ENCODE assay signal across 23 cellular contexts in the genomic region with DNA sequence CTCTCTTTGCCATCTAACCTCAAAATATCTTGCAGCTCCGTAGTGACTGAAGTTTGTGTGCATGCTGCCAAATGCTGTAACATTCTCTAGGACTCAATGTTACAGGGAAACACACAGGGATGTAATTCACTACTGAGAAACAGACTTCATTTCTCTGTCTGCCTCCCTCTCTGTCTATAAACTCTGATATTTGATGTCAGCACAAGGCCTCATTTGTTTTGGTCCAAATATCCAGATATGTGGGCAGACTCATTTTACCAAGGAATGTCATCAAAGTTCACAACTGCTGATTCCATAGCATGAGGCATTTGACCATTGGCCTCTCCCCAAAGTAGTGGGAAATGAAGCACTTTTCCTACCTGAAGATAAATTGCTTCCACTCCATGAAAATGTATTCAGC. TPM values are rescaled to one million over a fixed set of nuclear protein-coding genes. Genes with fewer than 3 reads are reported as not detected.
DNase-seq lines count a peak whose midpoint lies in the region; ATAC-seq, FAIRE-seq and TF ChIP-seq lines count a peak whose summit lies in the region.
"Had no signal": no experiment of that assay in that cellular context is flagged by ENCODE, and none has a peak within 500 bp of the region (broad histone marks: within the 10 kb centered on the region; RNA-seq: fewer than 3 reads in every experiment).

No MANE protein-coding gene starts in this region.

- H3K9me1 ChIP-seq in K562 (ENCODE audit: control insufficient read depth, insufficient read depth, low read length), result no peaks in the 10 kb centered on the region

- no peak for DNase-seq in K562 (ENCODE audit: extremely low read depth in 1 of 4, low spot score in 3 of 4)
- no peak for DNase-seq in sciatic nerve (ENCODE audit: low spot score)
- no peak for DNase-seq in ascending aorta (ENCODE audit: low spot score in 2 of 2)
- no peak for DNase-seq in activated T-helper 1 cell treated with anti-CD3 and anti-CD28 coated beads, Interleukin-12 subunit alpha, Interleukin-12 subunit beta, Interleukin-2, Interleukin-4 antibody, amounts not matched to agents 30 ng/mL and 10 ng/mL and 1 ng/mL, durations not matched to agents 14 hours and 24 hours and 36 hours (ENCODE audit: low spot score)
- no peak for DNase-seq in activated CD4-positive, alpha-beta memory T cell treated with anti-CD3 and anti-CD28 coated beads for 36 hours
- DNase-seq: C1 segment of cervical spinal cord; Calu3; CD4-positive, CD25-positive, alpha-beta regulatory T cell; CD8-positive, alpha-beta T cell; COR-L47; DMS53; DMS79 treated with DMSO at 0.1 percent for 48 hours; GF-D8; GOT3; H7; HCEC 1CT had no signal

- intact Hi-C loops in K562 (cut with micrococcal nuclease) (no loop called here), sciatic nerve (cut with DNase I) (no loop called here), ascending aorta (cut with DNase I) (loop anchor here (5.0 kb wide), 1 partner anchor 890 kb away; no protein-coding TSS in a partner anchor)
- intact Hi-C loops in activated T-helper 1 cell treated with anti-CD3 and anti-CD28 coated beads, Interleukin-12 subunit alpha, Interleukin-12 subunit beta, Interleukin-2, Interleukin-4 antibody, amounts not matched to agents 30 ng/mL and 10 ng/mL and 1 ng/mL, durations not matched to agents 14 hours and 24 hours and 36 hours (cut with micrococcal nuclease), result loop anchor here (5.0 kb wide), 1 partner anchor 240 kb away; no protein-coding TSS in a partner anchor
- intact Hi-C loops in activated CD4-positive, alpha-beta memory T cell treated with anti-CD3 and anti-CD28 coated beads for 36 hours (cut with micrococcal nuclease), result loop anchor here (5.0 to 10.0 kb wide), 2 partner anchors 65 to 242 kb away; a partner anchor contains a TSS

- no peak for TF ChIP-seq EP300 in K562 (IDR thresholded peaks at IDR 0.05; ENCODE audit: low read length)

- H3K9me2 ChIP-seq in Loucy (replicated peaks; ENCODE audit: low read depth, low read length), result no peaks in the 10 kb centered on the region

- no peaks in the 10 kb centered on the region for H3K9me3 Mint-ChIP-seq in activated T-helper 1 cell treated with anti-CD3 and anti-CD28 coated beads, Interleukin-12 subunit alpha, Interleukin-12 subunit beta, Interleukin-2, Interleukin-4 antibody, amounts not matched to agents 30 ng/mL and 10 ng/mL and 1 ng/mL, durations not matched to agents 14 hours and 24 hours and 36 hours
- H3K9me3 Mint-ChIP-seq in activated CD4-positive, alpha-beta memory T cell treated with anti-CD3 and anti-CD28 coated beads for 36 hours, result no peaks in the 10 kb centered on the region
- H3K9me3 Mint-ChIP-seq: CD8-positive, alpha-beta T cell had no signal

- in situ Hi-C loops in K562 (cut with MboI), result no loop called here

- H3K27me3 Mint-ChIP-seq in activated T-helper 1 cell treated with anti-CD3 and anti-CD28 coated beads, Interleukin-12 subunit alpha, Interleukin-12 subunit beta, Interleukin-2, Interleukin-4 antibody, amounts not matched to agents 30 ng/mL and 10 ng/mL and 1 ng/mL, durations not matched to agents 14 hours and 24 hours and 36 hours (ENCODE audit: insufficient read depth), result peaks cover 17% of the 10 kb centered on the region
- H3K27me3 Mint-ChIP-seq in activated CD4-positive, alpha-beta memory T cell treated with anti-CD3 and anti-CD28 coated beads for 36 hours, result peaks cover 20% of the 10 kb centered on the region

- no peaks in the 10 kb centered on the region for H3K36me3 Mint-ChIP-seq in activated T-helper 1 cell treated with anti-CD3 and anti-CD28 coated beads, Interleukin-12 subunit alpha, Interleukin-12 subunit beta, Interleukin-2, Interleukin-4 antibody, amounts not matched to agents 30 ng/mL and 10 ng/mL and 1 ng/mL, durations not matched to agents 14 hours and 24 hours and 36 hours (ENCODE audit: low read depth)
- no peaks in the 10 kb centered on the region for H3K36me3 Mint-ChIP-seq in activated CD4-positive, alpha-beta memory T cell treated with anti-CD3 and anti-CD28 coated beads for 36 hours
- H3K36me3 Mint-ChIP-seq: CD4-positive, CD25-positive, alpha-beta regulatory T cell; CD8-positive, alpha-beta T cell had no signal

- H4K20me1 ChIP-seq in Loucy (ENCODE audit: insufficient read depth, low read length, poor library complexity, severe bottlenecking) (no peaks in the 10 kb centered on the region), K562 (replicated peaks; ENCODE audit: control insufficient read depth, insufficient read depth, low read length) (no peaks in the 10 kb centered on the region)

- no peak for TF ChIP-seq RAD21 in K562 (CRISPR knock-in tag; conservative IDR thresholded peaks at IDR 0.05 in 1 of 2, IDR thresholded peaks at IDR 0.05 in 1 of 2)

- H3K4me3 ChIP-seq in Loucy (ENCODE audit: low read length, poor library complexity, severe bottlenecking), result no peak overlapping the region
- no peak overlapping the region for H3K4me3 ChIP-seq in K562
- H3K4me3 ChIP-seq in ascending aorta, result no peak overlapping the region

- FAIRE-seq in K562 (lab: Jason Lieb, UNC), result peak; percentile 55
- FAIRE-seq: GM12892 had no signal

- no TSS peak for BruUV-seq in K562 (replicated peaks; lab: Mats Ljungman, UMichigan)

- no peaks in the 10 kb centered on the region for H3F3A ChIP-seq in Loucy (ENCODE audit: low read depth)

- no peaks in the 10 kb centered on the region for H3K36me3 ChIP-seq in Loucy (ENCODE audit: insufficient read depth, low read length)
- no peaks in the 10 kb centered on the region for H3K36me3 ChIP-seq in K562 (ENCODE audit: control insufficient read depth, insufficient read depth, low read length)
- H3K36me3 ChIP-seq in ascending aorta, result no peaks in the 10 kb centered on the region

- H3K4me1 ChIP-seq in Loucy (ENCODE audit: insufficient read depth, low read length, poor library complexity, severe bottlenecking) (peaks cover 4% of the 10 kb centered on the region), K562 (replicated peaks in 1 of 2; ENCODE audit: control insufficient read depth in 2 of 2, insufficient read depth in 2 of 2, low read length in 2 of 2) (peaks cover 0 to 9% of the 10 kb centered on the region in 2 experiments; a peak in 2 of 5 replicates), ascending aorta (peaks cover 0 to 2% of the 10 kb centered on the region in 2 donors)

- no peaks in the 10 kb centered on the region for H3K79me2 ChIP-seq in Loucy (ENCODE audit: insufficient read depth, low read length)
- H3K79me2 ChIP-seq in K562 (ENCODE audit: control insufficient read depth, insufficient read depth, low read length), result no peaks in the 10 kb centered on the region

- peak overlapping the region; percentile 2; the same call in 1 of the 2 replicates for H2AFZ ChIP-seq in Loucy (ENCODE audit: low read length)
- no peak overlapping the region for H2AFZ ChIP-seq in K562 (ENCODE audit: low read depth, low read length)

- no peak for TF ChIP-seq CTCF in Loucy (conservative IDR thresholded peaks at IDR 0.05; ENCODE audit: low read length)
- TF ChIP-seq CTCF in K562 (IDR thresholded peaks at IDR 0.05 in 2 of 3, conservative IDR thresholded peaks at IDR 0.05 in 1 of 3; ENCODE audit: insufficient read depth in 2 of 3, low read depth in 1 of 3, low read length in 3 of 3), result no peak
- TF ChIP-seq CTCF in ascending aorta (IDR thresholded peaks at IDR 0.05), result no peak

- H3K9me3 ChIP-seq in Loucy (ENCODE audit: insufficient read depth, low read depth, low read length) (no peaks in the 10 kb centered on the region), K562 (replicated peaks; ENCODE audit: control insufficient read depth, insufficient read depth, low read depth, low read length) (no peaks in the 10 kb centered on the region), ascending aorta (no peaks in the 10 kb centered on the region)

- no peak overlapping the region for H3K4me2 ChIP-seq in Loucy (ENCODE audit: low read depth, low read length, poor library complexity, severe bottlenecking)
- H3K4me2 ChIP-seq in K562 (ENCODE audit: insufficient read depth, low read length), result no peak overlapping the region

- TF ChIP-seq POLR2A in K562 (conservative IDR thresholded peaks at IDR 0.05), result no peak

- H3K9ac ChIP-seq in Loucy (ENCODE audit: low read depth, low read length, poor library complexity, severe bottlenecking), result no peak overlapping the region
- no peak overlapping the region for H3K9ac ChIP-seq in K562 (ENCODE audit: insufficient read depth in 1 of 2, low read depth in 2 of 2, low read length in 2 of 2)

- H3K27ac Mint-ChIP-seq in activated T-helper 1 cell treated with anti-CD3 and anti-CD28 coated beads, Interleukin-12 subunit alpha, Interleukin-12 subunit beta, Interleukin-2, Interleukin-4 antibody, amounts not matched to agents 30 ng/mL and 10 ng/mL and 1 ng/mL, durations not matched to agents 14 hours and 24 hours and 36 hours, result no peak overlapping the region
- H3K27ac Mint-ChIP-seq in activated CD4-positive, alpha-beta memory T cell treated with anti-CD3 and anti-CD28 coated beads for 36 hours, result no peak overlapping the region
- H3K27ac Mint-ChIP-seq: CD4-positive, CD25-positive, alpha-beta regulatory T cell; CD8-positive, alpha-beta T cell had no signal

- H3K4me3 Mint-ChIP-seq in activated T-helper 1 cell treated with anti-CD3 and anti-CD28 coated beads, Interleukin-12 subunit alpha, Interleukin-12 subunit beta, Interleukin-2, Interleukin-4 antibody, amounts not matched to agents 30 ng/mL and 10 ng/mL and 1 ng/mL, durations not matched to agents 14 hours and 24 hours and 36 hours, result no peak overlapping the region
- no peak overlapping the region for H3K4me3 Mint-ChIP-seq in activated CD4-positive, alpha-beta memory T cell treated with anti-CD3 and anti-CD28 coated beads for 36 hours
- H3K4me3 Mint-ChIP-seq: CD8-positive, alpha-beta T cell had no signal

- POLR2A ChIA-PET in K562 (lab: Yijun Ruan, JAX), result interaction anchor here (1.3 kb wide), 1 partner anchor 22 kb away, joined by 3 read pairs; no protein-coding TSS in a partner anchor
- POLR2A ChIA-PET in activated CD4-positive, alpha-beta memory T cell treated with anti-CD3 and anti-CD28 coated beads for 36 hours (lab: Charles Lee), result no interaction called here

- CTCF ChIA-PET in K562 (lab: Yijun Ruan, JAX; ENCODE audit: low intra/inter-chr PET ratio), result no interaction called here
- CTCF ChIA-PET in activated CD4-positive, alpha-beta memory T cell treated with anti-CD3 and anti-CD28 coated beads for 36 hours (lab: Charles Lee), result no interaction called here

- H3K27me3 ChIP-seq in Loucy (ENCODE audit: insufficient read depth, low read length, poor library complexity, severe bottlenecking) (no peaks in the 10 kb centered on the region), K562 (ENCODE audit: control insufficient read depth in 2 of 2, insufficient read depth in 2 of 2, low read length in 2 of 2) (peaks cover 14 to 30% of the 10 kb centered on the region in 2 experiments), ascending aorta (no peaks in the 10 kb centered on the region)

- 8% methylated on average over 1 of the region's 1 CpG for WGBS in K562 (ENCODE audit: insufficient coverage, low coverage, missing lambda C conversion rate)

- H3K4me1 Mint-ChIP-seq in activated T-helper 1 cell treated with anti-CD3 and anti-CD28 coated beads, Interleukin-12 subunit alpha, Interleukin-12 subunit beta, Interleukin-2, Interleukin-4 antibody, amounts not matched to agents 30 ng/mL and 10 ng/mL and 1 ng/mL, durations not matched to agents 14 hours and 24 hours and 36 hours (ENCODE audit: low read depth), result peaks cover 8% of the 10 kb centered on the region
- peaks cover 14% of the 10 kb centered on the region for H3K4me1 Mint-ChIP-seq in activated CD4-positive, alpha-beta memory T cell treated with anti-CD3 and anti-CD28 coated beads for 36 hours (ENCODE audit: low read depth)

- no peak overlapping the region for H3K27ac ChIP-seq in K562 (ENCODE audit: extremely low read depth, low read depth, low read length)
- H3K27ac ChIP-seq in ascending aorta, result no peak overlapping the region

- no peak for ATAC-seq in K562
- peak; percentile 37 for ATAC-seq in sciatic nerve
- ATAC-seq: CD8-positive, alpha-beta T cell had no signal

RNA-seq across cellular contexts. Expression of a gene that starts 2.5 kb away (rescaled TPM):
- total RNA-seq in K562 (2011; cell fraction: chromatin; rRNA removed; ENCODE audit: low replicate concordance), result not detected in 2 replicates
- total RNA-seq in K562 (2011; cell fraction: nucleolus; rRNA removed), result not detected in 2 replicates
- not detected in 2 replicates for total RNA-seq in K562 (2011; cell fraction: nucleoplasm; rRNA removed)
- total RNA-seq in K562 (2014; rRNA removed) (not detected in 2 replicates), K562 (2014; rRNA removed; fragmentation: Illumina TruSeq; extraction: Trizol) (not detected in 2 replicates), K562 (2015; rRNA removed; fragmentation: Illumina TruSeq; extraction: Trizol) (not detected in 2 replicates), K562 (2021) (not detected in 2 replicates), sciatic nerve (22.9 TPM), ascending aorta (3.0 TPM)
- polyA plus RNA-seq in K562 (2011; rRNA removed) (not detected in 2 replicates), K562 (2014; fragmentation: Illumina TruSeq; extraction: Trizol) (not detected in 2 replicates), K562 (2014; fragmentation: Nextera tagmentation; extraction: Ambion mirVana) (not detected), K562 (2014; rRNA removed) (not detected in 2 replicates)
- not detected in 2 replicates for polyA plus RNA-seq in K562 (2011; cell fraction: cytosol; rRNA removed)
- polyA plus RNA-seq in K562 (2011; cell fraction: nucleus; rRNA removed), result not detected in 2 replicates
- polyA plus RNA-seq in K562 (2012), result not detected in 2 replicates
- not detected in 2 replicates for polyA minus RNA-seq in K562 (2011; rRNA and poly(A)+ RNA removed)
- polyA minus RNA-seq in K562 (2011; cell fraction: cytosol; rRNA and poly(A)+ RNA removed), result 0.27 TPM in 1 of 2 replicates, not detected in the other
- not detected in 2 replicates for polyA minus RNA-seq in K562 (2011; cell fraction: nucleus; rRNA and poly(A)+ RNA removed)
- total RNA-seq in activated T-helper 1 cell treated with anti-CD3 and anti-CD28 coated beads, Interleukin-12 subunit alpha, Interleukin-12 subunit beta, Interleukin-2, Interleukin-4 antibody, amounts not matched to agents 30 ng/mL and 10 ng/mL and 1 ng/mL, durations not matched to agents 14 hours and 24 hours and 36 hours, result 0.83 and 0.91 TPM in 2 replicates
- total RNA-seq in activated CD4-positive, alpha-beta memory T cell treated with anti-CD3 and anti-CD28 coated beads for 36 hours, result under 1 TPM; 0.24 to 0.43 TPM
- polyA plus RNA-seq: BJ had no signal

RNA-seq across cellular contexts. Expression of a gene that starts 32.8 kb away (rescaled TPM):
- total RNA-seq in K562 (2011; cell fraction: chromatin; rRNA removed; ENCODE audit: low replicate concordance), result not detected in 2 replicates
- total RNA-seq in K562 (2011; cell fraction: nucleolus; rRNA removed), result not detected in 2 replicates
- not detected in 2 replicates for total RNA-seq in K562 (2011; cell fraction: nucleoplasm; rRNA removed)
- total RNA-seq in K562 (2014; rRNA removed), result not detected in 2 replicates
- not detected in 2 replicates for total RNA-seq in K562 (2014; rRNA removed; fragmentation: Illumina TruSeq; extraction: Trizol)
- total RNA-seq in K562 (2015; rRNA removed; fragmentation: Illumina TruSeq; extraction: Trizol), result not detected in 2 replicates
- total RNA-seq in K562 (2021), result not detected in 2 replicates
- not detected in 2 replicates for polyA plus RNA-seq in K562 (2011; rRNA removed)
- polyA plus RNA-seq in K562 (2011; cell fraction: cytosol; rRNA removed), result not detected in 2 replicates
- polyA plus RNA-seq in K562 (2011; cell fraction: nucleus; rRNA removed), result not detected in 2 replicates
- polyA plus RNA-seq in K562 (2012), result 0.06 and 0.16 TPM in 2 replicates
- not detected in 2 replicates for polyA plus RNA-seq in K562 (2014; fragmentation: Illumina TruSeq; extraction: Trizol)
- polyA plus RNA-seq in K562 (2014; fragmentation: Nextera tagmentation; extraction: Ambion mirVana), result under 1 TPM; 0.20 to 0.21 TPM
- not detected in 2 replicates for polyA plus RNA-seq in K562 (2014; rRNA removed)
- polyA minus RNA-seq in K562 (2011; rRNA and poly(A)+ RNA removed), result not detected in 2 replicates
- polyA minus RNA-seq in K562 (2011; cell fraction: cytosol; rRNA and poly(A)+ RNA removed), result not detected in 2 replicates
- not detected in 2 replicates for polyA minus RNA-seq in K562 (2011; cell fraction: nucleus; rRNA and poly(A)+ RNA removed)
- not detected for total RNA-seq in sciatic nerve
- total RNA-seq in ascending aorta, result not detected
- total RNA-seq in activated T-helper 1 cell treated with anti-CD3 and anti-CD28 coated beads, Interleukin-12 subunit alpha, Interleukin-12 subunit beta, Interleukin-2, Interleukin-4 antibody, amounts not matched to agents 30 ng/mL and 10 ng/mL and 1 ng/mL, durations not matched to agents 14 hours and 24 hours and 36 hours, result 0.05 TPM in 1 of 2 replicates, not detected in the other
- total RNA-seq in activated CD4-positive, alpha-beta memory T cell treated with anti-CD3 and anti-CD28 coated beads for 36 hours, result not detected
- total RNA-seq: A172; A673; Calu3; CD4-positive, CD25-positive, alpha-beta regulatory T cell; CD8-positive, alpha-beta T cell; Daoy; G401; H7 had no signal
- polyA plus RNA-seq: BJ had no signal

Comparison
In these comparisons a context has a peak if more than half of its experiments do, and no peak if none do; other contexts are left out.
1. intact Hi-C loops: an anchor here in ascending aorta (5.0 kb wide), activated T-helper 1 cell treated with anti-CD3 and anti-CD28 coated beads, Interleukin-12 subunit alpha, Interleukin-12 subunit beta, Interleukin-2, Interleukin-4 antibody, amounts not matched to agents 30 ng/mL and 10 ng/mL and 1 ng/mL, durations not matched to agents 14 hours and 24 hours and 36 hours (5.0 kb wide) and activated CD4-positive, alpha-beta memory T cell treated with anti-CD3 and anti-CD28 coated beads for 36 hours (5.0 to 10.0 kb wide); none called in K562 and sciatic nerve.